18 cellular contexts compared by ENCODE assay signal in genomic region chr6:17474289-17474688, GRCh38.
"Had no signal": no experiment of that assay in that cellular context is flagged by ENCODE, and none has a peak within 500 bp of the region (broad histone marks: within the 10 kb centered on the region; RNA-seq: fewer than 3 reads in every experiment).

No MANE protein-coding gene starts in this region.

- H3K4me1 ChIP-seq: foreskin keratinocyte, pancreas had no signal

- H3K27ac Mint-ChIP-seq: activated naive CD8-positive, alpha-beta T cell treated with anti-CD3 and anti-CD28 coated beads for 36 hours; activated T-helper 1 cell treated with anti-CD3 and anti-CD28 coated beads, Interleukin-12 subunit alpha, Interleukin-12 subunit beta, Interleukin-2, Interleukin-4 antibody, amounts not matched to agents 30 ng/mL and 10 ng/mL and 1 ng/mL, durations not matched to agents 14 hours and 24 hours and 36 hours; naive thymus-derived CD4-positive, alpha-beta T cell; type B pancreatic cell had no signal

- H3K36me3 ChIP-seq: left lung, pancreas had no signal

- H3K4me1 Mint-ChIP-seq: activated naive CD8-positive, alpha-beta T cell treated with anti-CD3 and anti-CD28 coated beads for 36 hours; naive thymus-derived CD4-positive, alpha-beta T cell had no signal

- H3K27me3 Mint-ChIP-seq: activated naive CD8-positive, alpha-beta T cell treated with anti-CD3 and anti-CD28 coated beads for 36 hours; type B pancreatic cell had no signal

- H3K4me3 Mint-ChIP-seq: activated naive CD8-positive, alpha-beta T cell treated with anti-CD3 and anti-CD28 coated beads for 36 hours; activated T-helper 1 cell treated with anti-CD3 and anti-CD28 coated beads, Interleukin-12 subunit alpha, Interleukin-12 subunit beta, Interleukin-2, Interleukin-4 antibody, amounts not matched to agents 30 ng/mL and 10 ng/mL and 1 ng/mL, durations not matched to agents 14 hours and 24 hours and 36 hours; endodermal cell; naive thymus-derived CD4-positive, alpha-beta T cell; type B pancreatic cell had no signal

- H3K4me3 ChIP-seq: dorsolateral prefrontal cortex, left lung, pancreas, SJSA1 had no signal

- H3K36me3 Mint-ChIP-seq: activated naive CD8-positive, alpha-beta T cell treated with anti-CD3 and anti-CD28 coated beads for 36 hours; naive thymus-derived CD4-positive, alpha-beta T cell; type B pancreatic cell had no signal

- H3K27ac ChIP-seq: epithelial cell of prostate, foreskin keratinocyte, left lung, pancreas, SJSA1 had no signal

- H3K27me3 ChIP-seq: dorsolateral prefrontal cortex, foreskin keratinocyte, left lung, pancreas, SJSA1 had no signal

- H3K9me3 Mint-ChIP-seq: activated naive CD8-positive, alpha-beta T cell treated with anti-CD3 and anti-CD28 coated beads for 36 hours; activated T-helper 1 cell treated with anti-CD3 and anti-CD28 coated beads, Interleukin-12 subunit alpha, Interleukin-12 subunit beta, Interleukin-2, Interleukin-4 antibody, amounts not matched to agents 30 ng/mL and 10 ng/mL and 1 ng/mL, durations not matched to agents 14 hours and 24 hours and 36 hours; endodermal cell; naive thymus-derived CD4-positive, alpha-beta T cell; type B pancreatic cell had no signal

- DNase-seq: activated CD4-positive, alpha-beta T cell treated with anti-CD3 and anti-CD28 coated beads, Interleukin-2, amount 50 U/mL, for 4 hours; activated naive CD4-positive, alpha-beta T cell; activated naive CD8-positive, alpha-beta T cell treated with anti-CD3 and anti-CD28 coated beads for 36 hours; activated T-cell treated with anti-CD3 and anti-CD28 coated beads for 4 hours; amniotic stem cell; dorsolateral prefrontal cortex; endodermal cell; foreskin keratinocyte; kidney; left lung; naive thymus-derived CD4-positive, alpha-beta T cell; pancreas; stimulated activated CD4-positive, alpha-beta T cell treated with anti-CD3 and anti-CD28 coated beads, Interleukin-2, amount 100 ng/mL, for 24 hours; stimulated activated naive CD4-positive, alpha-beta T cell treated with Interleukin-2 at 50 U/mL for 16 hours had no signal

- H3K9me3 ChIP-seq: left lung, pancreas, SJSA1 had no signal
